In genomic region chr2:48318118-48318517, GRCh38 we compare ENCODE assay signal across 20 cellular contexts. TPM values are rescaled to one million over a fixed set of nuclear protein-coding genes. Genes with fewer than 3 reads are reported as not detected.
DNase-seq lines count a peak whose midpoint lies in the region; ATAC-seq and TF ChIP-seq lines count a peak whose summit lies in the region.
"Had no signal": no experiment of that assay in that cellular context is flagged by ENCODE, and none has a peak within 500 bp of the region (broad histone marks: within the 10 kb centered on the region; RNA-seq: fewer than 3 reads in every experiment).

No MANE protein-coding gene starts in this region.

- no peak for ATAC-seq in activated CD4-positive, alpha-beta T cell treated with anti-CD3 and anti-CD28 coated beads for 36 hours
- ATAC-seq in IMR-90 (ENCODE audit: low read depth) (no peak), HG03432 (IDR thresholded peaks at IDR 0.05; ENCODE audit: unreplicated experiment) (no peak)
- ATAC-seq in activated T-helper 17 cell treated with anti-CD3 and anti-CD28 coated beads, Interleukin-2, amount 50 U/mL, for 72 hours (replicated peaks) = no peak
- no peak for ATAC-seq in natural killer cell treated with Interleukin-12 subunit alpha and Interleukin-12 subunit beta and Interleukin-15 and Interleukin-18, amount 100 ng/mL, for 72 hours
- ATAC-seq: gastrocnemius medialis, pancreas had no signal

- H3K4me3 Mint-ChIP-seq in activated CD4-positive, alpha-beta T cell treated with anti-CD3 and anti-CD28 coated beads for 36 hours = peak overlapping the region; percentile 47
- peak overlapping the region; percentile 97 for H3K4me3 Mint-ChIP-seq in activated T-helper 17 cell treated with anti-CD3 and anti-CD28 coated beads, Interleukin-2, amount 50 U/mL, for 72 hours
- peak overlapping the region; percentile 0 for H3K4me3 Mint-ChIP-seq in natural killer cell treated with Interleukin-12 subunit alpha and Interleukin-12 subunit beta and Interleukin-15 and Interleukin-18, amount 100 ng/mL, for 72 hours

- H3K4me1 ChIP-seq in IMR-90 (ENCODE audit: control insufficient read depth, insufficient read depth, low read length) (no peaks in the 10 kb centered on the region), esophagus muscularis mucosa (peaks cover 7 to 37% (median 31%) of the 10 kb centered on the region in 4 donors)
- H3K4me1 ChIP-seq: colonic mucosa had no signal

- H3K4me2 ChIP-seq in IMR-90 (ENCODE audit: low read depth, low read length) = no peak overlapping the region

- TF ChIP-seq POLR2A in IMR-90 (IDR thresholded peaks at IDR 0.05; ENCODE audit: low read depth, low read length) (no peak), esophagus muscularis mucosa (IDR thresholded peaks at IDR 0.05; ENCODE audit: low read depth) (no peak)

- H3K27me3 Mint-ChIP-seq in activated CD4-positive, alpha-beta T cell treated with anti-CD3 and anti-CD28 coated beads for 36 hours = no peaks in the 10 kb centered on the region
- H3K27me3 Mint-ChIP-seq in activated T-helper 17 cell treated with anti-CD3 and anti-CD28 coated beads, Interleukin-2, amount 50 U/mL, for 72 hours = no peaks in the 10 kb centered on the region
- H3K27me3 Mint-ChIP-seq in natural killer cell treated with Interleukin-12 subunit alpha and Interleukin-12 subunit beta and Interleukin-15 and Interleukin-18, amount 100 ng/mL, for 72 hours = no peaks in the 10 kb centered on the region

- no peak overlapping the region for H3K14ac ChIP-seq in IMR-90 (replicated peaks; ENCODE audit: low read depth, low read length)

- dilution Hi-C loops in IMR-90 (cut with HindIII; ENCODE audit: low sequenced_read_pairs, unreplicated experiment) = no loop called here

- H3K79me1 ChIP-seq in IMR-90 (ENCODE audit: low read depth in 1 of 2, low read length in 2 of 2) = peaks cover 11 to 38% of the 10 kb centered on the region in 2 experiments

- peaks cover 47% of the 10 kb centered on the region for H3K4me1 Mint-ChIP-seq in activated CD4-positive, alpha-beta T cell treated with anti-CD3 and anti-CD28 coated beads for 36 hours
- peaks cover 35% of the 10 kb centered on the region for H3K4me1 Mint-ChIP-seq in activated T-helper 17 cell treated with anti-CD3 and anti-CD28 coated beads, Interleukin-2, amount 50 U/mL, for 72 hours
- H3K4me1 Mint-ChIP-seq in natural killer cell treated with Interleukin-12 subunit alpha and Interleukin-12 subunit beta and Interleukin-15 and Interleukin-18, amount 100 ng/mL, for 72 hours (ENCODE audit: low read depth in 2 of 2) = peaks cover 34 to 53% of the 10 kb centered on the region in 2 donors

- H4K91ac ChIP-seq in IMR-90 (ENCODE audit: insufficient read depth, low read depth, low read length) = no peak overlapping the region

- H2AFZ ChIP-seq in IMR-90 (replicated peaks; ENCODE audit: low read length, poor library complexity) = no peak overlapping the region

- POLR2A ChIA-PET in activated CD4-positive, alpha-beta T cell treated with anti-CD3 and anti-CD28 coated beads for 36 hours (lab: Charles Lee) = no interaction called here
- POLR2A ChIA-PET in IMR-90 (lab: Charles Lee; ENCODE audit: unreplicated experiment) = no interaction called here

- H3K27ac ChIP-seq in IMR-90 (ENCODE audit: insufficient read depth, low read length) (no peak overlapping the region), esophagus muscularis mucosa (replicated peaks in 1 of 4) (no peak overlapping the region)
- H3K27ac ChIP-seq: colonic mucosa, gastrocnemius medialis, left ventricle myocardium inferior, pancreas, upper lobe of left lung had no signal

- no peak overlapping the region for H2BK15ac ChIP-seq in IMR-90 (ENCODE audit: low read depth, low read length)

- peaks cover 17% of the 10 kb centered on the region for H3K36me3 Mint-ChIP-seq in activated CD4-positive, alpha-beta T cell treated with anti-CD3 and anti-CD28 coated beads for 36 hours (ENCODE audit: low read depth)
- H3K36me3 Mint-ChIP-seq in activated T-helper 17 cell treated with anti-CD3 and anti-CD28 coated beads, Interleukin-2, amount 50 U/mL, for 72 hours (ENCODE audit: low read depth) = peaks cover 56% of the 10 kb centered on the region
- H3K36me3 Mint-ChIP-seq in natural killer cell treated with Interleukin-12 subunit alpha and Interleukin-12 subunit beta and Interleukin-15 and Interleukin-18, amount 100 ng/mL, for 72 hours = no peaks in the 10 kb centered on the region

- no peak overlapping the region for H2BK20ac ChIP-seq in IMR-90 (ENCODE audit: low read depth, low read length)

- TF ChIP-seq CTCF in IMR-90 (conservative IDR thresholded peaks at IDR 0.05; ENCODE audit: low read depth, low read length) = no peak
- TF ChIP-seq CTCF in esophagus muscularis mucosa (IDR thresholded peaks at IDR 0.05) = no peak

- H3K9me3 Mint-ChIP-seq in activated CD4-positive, alpha-beta T cell treated with anti-CD3 and anti-CD28 coated beads for 36 hours (ENCODE audit: low read depth) = no peaks in the 10 kb centered on the region
- H3K9me3 Mint-ChIP-seq in activated T-helper 17 cell treated with anti-CD3 and anti-CD28 coated beads, Interleukin-2, amount 50 U/mL, for 72 hours = no peaks in the 10 kb centered on the region
- no peaks in the 10 kb centered on the region for H3K9me3 Mint-ChIP-seq in natural killer cell treated with Interleukin-12 subunit alpha and Interleukin-12 subunit beta and Interleukin-15 and Interleukin-18, amount 100 ng/mL, for 72 hours

- 0 out of 2 replicates have a peak overlapping the region, but pooled peaks have one; percentile 44 for H3K23ac ChIP-seq in IMR-90 (ENCODE audit: low read depth, low read length)

- no peak overlapping the region for H3K4ac ChIP-seq in IMR-90 (ENCODE audit: low read depth, low read length)

- no peak overlapping the region for H2AK9ac ChIP-seq in IMR-90 (replicated peaks; ENCODE audit: low read depth, low read length, poor library complexity)

- H3K9me1 ChIP-seq in IMR-90 (ENCODE audit: insufficient read depth, low read length) = no peaks in the 10 kb centered on the region; the same call in 1 of the 2 replicates

- H3K9ac ChIP-seq in IMR-90 (ENCODE audit: low read depth, low read length) = no peak overlapping the region

- H4K5ac ChIP-seq in IMR-90 (ENCODE audit: low read depth, low read length) = no peak overlapping the region

- H3K36me3 ChIP-seq in IMR-90 (ENCODE audit: control insufficient read depth, insufficient read depth, low read length) (no peaks in the 10 kb centered on the region), esophagus muscularis mucosa (no peaks in the 10 kb centered on the region)
- H3K36me3 ChIP-seq: colonic mucosa, gastrocnemius medialis, left ventricle myocardium inferior, pancreas, upper lobe of left lung had no signal

- H3K27me3 ChIP-seq in IMR-90 (ENCODE audit: control insufficient read depth, insufficient read depth, low read length) (no peaks in the 10 kb centered on the region), esophagus muscularis mucosa (no peaks in the 10 kb centered on the region)
- H3K27me3 ChIP-seq: BLaER1 treated with 17β-estradiol and CSF1 and Interleukin-3, amounts not matched to agents 10 nM and 100 nM; colonic mucosa; gastrocnemius medialis; pancreas; upper lobe of left lung had no signal

- CTCF ChIA-PET in activated CD4-positive, alpha-beta T cell treated with anti-CD3 and anti-CD28 coated beads for 36 hours (lab: Charles Lee) = no interaction called here
- CTCF ChIA-PET in IMR-90 (lab: Yijun Ruan, JAX) = no interaction called here

- H2AK5ac ChIP-seq in IMR-90 (ENCODE audit: low read depth, low read length) = peak overlapping the region; percentile 23; the same call in 1 of the 2 replicates

- BruUV-seq in IMR-90 (replicated peaks; lab: Mats Ljungman, UMichigan) = no TSS peak

- DNase-seq in activated CD4-positive, alpha-beta T cell treated with anti-CD3 and anti-CD28 coated beads for 36 hours = no peak
- DNase-seq in activated CD4-positive, alpha-beta T cell treated with anti-CD3 and anti-CD28 coated beads, Interleukin-2, amount 50 U/mL, for 4 hours = no peak
- no peak for DNase-seq in IMR-90
- DNase-seq in natural killer cell treated with Interleukin-12 subunit alpha and Interleukin-12 subunit beta and Interleukin-15 and Interleukin-18, amount 100 ng/mL, for 72 hours (ENCODE audit: low spot score) = no peak
- no peak for DNase-seq in esophagus muscularis mucosa (ENCODE audit: extremely low spot score)
- no peak for DNase-seq in DMS79 treated with DMSO at 0.1 percent for 48 hours (lab: John Stamatoyannopoulos, UW)
- DNase-seq: 8988T, activated gamma-delta T cell, colonic mucosa, gastrocnemius medialis, left ventricle myocardium inferior, NCI-H146, NCI-H2227 treated with DMSO at 0.1 percent for 48 hours, pancreas, Right ventricle myocardium superior, T-helper 9 cell, upper lobe of left lung had no signal

- H3K9me3 ChIP-seq in IMR-90 (ENCODE audit: control insufficient read depth, insufficient read depth, low read length) = no peaks in the 10 kb centered on the region
- H3K9me3 ChIP-seq in esophagus muscularis mucosa = no peaks in the 10 kb centered on the region
- H3K9me3 ChIP-seq: colonic mucosa, gastrocnemius medialis, left ventricle myocardium inferior, pancreas, upper lobe of left lung had no signal

- H2BK120ac ChIP-seq in IMR-90 (ENCODE audit: low read depth, low read length) = no peak overlapping the region

- H4K8ac ChIP-seq in IMR-90 (ENCODE audit: low read depth in 2 of 2, low read length in 2 of 2) = 0 out of 4 replicates have a peak overlapping the region, but pooled peaks of 1 of the 2 experiments have one; percentile 35

- H2BK5ac ChIP-seq in IMR-90 (ENCODE audit: low read depth, low read length, poor library complexity, severe bottlenecking) = no peak overlapping the region

- no peak for TF ChIP-seq EP300 in esophagus muscularis mucosa (IDR thresholded peaks at IDR 0.05)

- peak overlapping the region; percentile 72 for H3K27ac Mint-ChIP-seq in activated CD4-positive, alpha-beta T cell treated with anti-CD3 and anti-CD28 coated beads for 36 hours
- peak overlapping the region; percentile 63 for H3K27ac Mint-ChIP-seq in activated T-helper 17 cell treated with anti-CD3 and anti-CD28 coated beads, Interleukin-2, amount 50 U/mL, for 72 hours
- peak overlapping the region in 1 of 2 donors; percentile 10 for H3K27ac Mint-ChIP-seq in natural killer cell treated with Interleukin-12 subunit alpha and Interleukin-12 subunit beta and Interleukin-15 and Interleukin-18, amount 100 ng/mL, for 72 hours

- peaks cover 6% of the 10 kb centered on the region; the same call in 1 of the 2 replicates for H4K20me1 ChIP-seq in IMR-90 (ENCODE audit: insufficient read depth, low read length)

- H3K18ac ChIP-seq in IMR-90 (ENCODE audit: low read depth, low read length) = no peak overlapping the region

- H3K4me3 ChIP-seq in IMR-90 (ENCODE audit: insufficient read depth, low read depth, low read length) = no peak overlapping the region
- no peak overlapping the region for H3K4me3 ChIP-seq in esophagus muscularis mucosa
- H3K4me3 ChIP-seq: colonic mucosa, gastrocnemius medialis, left ventricle myocardium inferior, pancreas, upper lobe of left lung had no signal

- 100% methylated on average over 1 of the region's 3 CpGs; no CpG with 5 or more reads in 1 of the 2 experiments for WGBS in IMR-90 (ENCODE audit: extremely low coverage in 2 of 2, insufficient read length in 1 of 2), 2 experiments
- 90% methylated on average over 3 of the region's 3 CpGs for WGBS in esophagus muscularis mucosa

- intact Hi-C loops in activated CD4-positive, alpha-beta T cell treated with anti-CD3 and anti-CD28 coated beads for 36 hours (cut with DNase I, micrococcal nuclease) = no loop called here
- intact Hi-C loops in IMR-90 (cut with micrococcal nuclease) (no loop called here), esophagus muscularis mucosa (cut with DNase I) (no loop called here)

- no peak for TF ChIP-seq RAD21 in IMR-90 (IDR thresholded peaks at IDR 0.05; ENCODE audit: low read length)

- no peak overlapping the region for H3K56ac ChIP-seq in IMR-90 (ENCODE audit: extremely low read depth, insufficient read depth, low read length)

- in situ Hi-C loops in IMR-90 (cut with MboI; ENCODE audit: low sequenced_read_pairs) = no loop called here

RNA-seq across cellular contexts. Expression of gene FOXN2, which starts 3.6 kb away (rescaled TPM):
- total RNA-seq in activated CD4-positive, alpha-beta T cell treated with anti-CD3 and anti-CD28 coated beads for 36 hours = 10 to 100 TPM; 42.3 to 49.5 TPM
- total RNA-seq in IMR-90 (2012; rRNA removed) (33.1 and 39.6 TPM in 2 replicates), esophagus muscularis mucosa (10 to 100 TPM; 21.8 to 32.3 (median 25.5) TPM)
- 3.2 and 3.8 TPM in 2 replicates for polyA plus RNA-seq in IMR-90 (2012; rRNA removed)
- polyA plus RNA-seq in IMR-90 (2012; cell fraction: cytosol; rRNA removed) = 0.95 and 1.5 TPM in 2 replicates
- 1.0 and 5.5 TPM in 2 replicates for polyA plus RNA-seq in IMR-90 (2012; cell fraction: nucleus; rRNA removed; ENCODE audit: low replicate concordance)
- 10 to 100 TPM; 45.2 to 48.5 TPM for total RNA-seq in activated T-helper 17 cell treated with anti-CD3 and anti-CD28 coated beads, Interleukin-2, amount 50 U/mL, for 72 hours
- 10 to 100 TPM; 47.6 to 57.5 TPM for total RNA-seq in natural killer cell treated with Interleukin-12 subunit alpha and Interleukin-12 subunit beta and Interleukin-15 and Interleukin-18, amount 100 ng/mL, for 72 hours

Comparison
In these comparisons a context has a peak if more than half of its experiments do, and no peak if none do; other contexts are left out.
1. H3K4me3 Mint-ChIP-seq: peak in every context shown above with its lines; median percentile 97 in activated T-helper 17 cell treated with anti-CD3 and anti-CD28 coated beads, Interleukin-2, amount 50 U/mL, for 72 hours; 47 in activated CD4-positive, alpha-beta T cell treated with anti-CD3 and anti-CD28 coated beads for 36 hours; 0 in natural killer cell treated with Interleukin-12 subunit alpha and Interleukin-12 subunit beta and Interleukin-15 and Interleukin-18, amount 100 ng/mL, for 72 hours.